In genomic region chr3:194682651-194683310, GRCh38 we compare ENCODE assay signal across 8 cellular contexts. TPM values are rescaled to one million over a fixed set of nuclear protein-coding genes. Genes with fewer than 3 reads are reported as not detected.
DNase-seq lines count a peak whose midpoint lies in the region; ATAC-seq and FAIRE-seq lines count a peak whose summit lies in the region.

No MANE protein-coding gene starts in this region.

- peak; percentile 64 for ATAC-seq in HG02610 (IDR thresholded peaks at IDR 0.05; ENCODE audit: unreplicated experiment)
- peak; percentile 49 for ATAC-seq in left ventricle myocardium superior
- ATAC-seq in sciatic nerve, result peak; percentile 73
- no peak for ATAC-seq in GM18519 (IDR thresholded peaks at IDR 0.05; ENCODE audit: low FRiP score, unreplicated experiment)

- peak; percentile 35 to 65 for DNase-seq in NCI-H187 (lab: John Stamatoyannopoulos, UW)
- peak; percentile 46 for DNase-seq in T follicular helper cell (ENCODE audit: low read depth)
- peak in 52 of 58 donors; percentile 24 to 87 (median 56) for DNase-seq in anterior cingulate cortex (lab: John Stamatoyannopoulos, UW)
- peak; percentile 60 for DNase-seq in left ventricle myocardium superior
- peak; percentile 75 for DNase-seq in sciatic nerve (ENCODE audit: low spot score)

- FAIRE-seq in G401.6 (lab: Jason Lieb, UNC), result peak; percentile 82

- intact Hi-C loops in left ventricle myocardium superior (cut with micrococcal nuclease) (loop anchor here (5.0 kb wide), 1 partner anchor 575 kb away; no protein-coding TSS in a partner anchor), sciatic nerve (cut with DNase I) (no loop called here)

RNA-seq across cellular contexts. Expression of gene FAM43A, which starts 2.9 kb away (rescaled TPM):
- total RNA-seq in left ventricle myocardium superior (13.9 TPM), sciatic nerve (39.9 TPM)

RNA-seq across cellular contexts. Expression of gene LSG1, which starts 10.8 kb away (rescaled TPM):
- total RNA-seq in left ventricle myocardium superior (21.4 TPM), sciatic nerve (33.8 TPM)

RNA-seq across cellular contexts. Expression of gene TMEM44, which starts 49.6 kb away (rescaled TPM):
- total RNA-seq in left ventricle myocardium superior, result 5.3 TPM
- 29.9 TPM for total RNA-seq in sciatic nerve
